ENCODE assay signal across 13 cellular contexts in genomic region chr1:147665521-147665920, GRCh38. TPM values are rescaled to one million over a fixed set of nuclear protein-coding genes. Genes with fewer than 3 reads are reported as not detected.
DNase-seq lines count a peak whose midpoint lies in the region; ATAC-seq and TF ChIP-seq lines count a peak whose summit lies in the region.
"Had no signal": no experiment of that assay in that cellular context is flagged by ENCODE, and none has a peak within 500 bp of the region (broad histone marks: within the 10 kb centered on the region; RNA-seq: fewer than 3 reads in every experiment).

No MANE protein-coding gene starts in this region.

- H3K4me3 Mint-ChIP-seq in chondrocyte (ENCODE audit: unreplicated experiment): no peak overlapping the region
- no peak overlapping the region for H3K4me3 Mint-ChIP-seq in CD4-positive, alpha-beta memory T cell
- H3K4me3 Mint-ChIP-seq: activated CD8-positive, alpha-beta memory T cell treated with anti-CD3 and anti-CD28 coated beads, Interleukin-2, amount 10 ng/mL, durations not matched to agents 7 days and 5 days had no signal

- H3K9ac ChIP-seq in MM.1S (ENCODE audit: low read length): no peak overlapping the region

- TF ChIP-seq CTCF in MM.1S (IDR thresholded peaks at IDR 0.05; ENCODE audit: low read length) (peak; percentile 35), chondrocyte (IDR thresholded peaks at IDR 0.05) (peak; percentile 52), osteoblast (IDR thresholded peaks at IDR 0.05; ENCODE audit: extremely low read depth, low read depth, low read length) (peak; percentile 31), omental fat pad (IDR thresholded peaks at IDR 0.05) (no peak)

- intact Hi-C loops in CD4-positive, alpha-beta memory T cell (cut with micrococcal nuclease): no loop called here

- POLR2A ChIA-PET in CD4-positive, alpha-beta memory T cell (lab: Charles Lee; ENCODE audit: partially characterized antibody): no interaction called here

- no peak overlapping the region for H3K27ac Mint-ChIP-seq in chondrocyte (ENCODE audit: unreplicated experiment)
- no peak overlapping the region for H3K27ac Mint-ChIP-seq in CD4-positive, alpha-beta memory T cell
- H3K27ac Mint-ChIP-seq: activated CD8-positive, alpha-beta memory T cell treated with anti-CD3 and anti-CD28 coated beads, Interleukin-2, amount 10 ng/mL, durations not matched to agents 7 days and 5 days had no signal

- H3K4me1 ChIP-seq in MM.1S (ENCODE audit: low read length) (peaks cover 5% of the 10 kb centered on the region), osteoblast (ENCODE audit: insufficient read depth, low read length) (peaks cover 7% of the 10 kb centered on the region)
- H3K4me1 ChIP-seq in CD4-positive, alpha-beta memory T cell (ENCODE audit: insufficient read depth, low read length): peaks cover 10% of the 10 kb centered on the region

- H3K27ac ChIP-seq in MM.1S (ENCODE audit: low read length): no peak overlapping the region
- no peak overlapping the region for H3K27ac ChIP-seq in osteoblast (ENCODE audit: low read depth, low read length)
- no peak overlapping the region for H3K27ac ChIP-seq in CD4-positive, alpha-beta memory T cell (ENCODE audit: low read depth, low read length)
- H3K27ac ChIP-seq: skin epidermis had no signal

- no peak overlapping the region for H3K4me2 ChIP-seq in MM.1S (ENCODE audit: low read depth, low read length)
- H3K4me2 ChIP-seq in osteoblast (ENCODE audit: insufficient read depth, low read length): no peak overlapping the region

- no peaks in the 10 kb centered on the region for H3K36me3 ChIP-seq in MM.1S (replicated peaks; ENCODE audit: insufficient read depth, low read length)
- no peaks in the 10 kb centered on the region for H3K36me3 ChIP-seq in osteoblast (ENCODE audit: insufficient read depth, low read length)
- no peaks in the 10 kb centered on the region for H3K36me3 ChIP-seq in CD4-positive, alpha-beta memory T cell (ENCODE audit: insufficient read depth, low read length)

- H3K4me3 ChIP-seq in MM.1S (ENCODE audit: low read length) (no peak overlapping the region), osteoblast (ENCODE audit: insufficient read depth, low read length) (no peak overlapping the region)
- H3K4me3 ChIP-seq in CD4-positive, alpha-beta memory T cell (ENCODE audit: low read length in 2 of 2): no peak overlapping the region
- H3K4me3 ChIP-seq: skin epidermis had no signal

- H3K79me2 ChIP-seq in MM.1S (ENCODE audit: low read length): peaks cover 16% of the 10 kb centered on the region
- peaks cover 6% of the 10 kb centered on the region for H3K79me2 ChIP-seq in osteoblast (ENCODE audit: insufficient read depth, low read length)

- H3K9me2 ChIP-seq in MM.1S (replicated peaks; ENCODE audit: insufficient read depth, low read length): no peaks in the 10 kb centered on the region

- H3K9me3 ChIP-seq in MM.1S (replicated peaks; ENCODE audit: insufficient read depth, low read length) (no peaks in the 10 kb centered on the region), osteoblast (ENCODE audit: low read depth, low read length) (no peaks in the 10 kb centered on the region)
- no peaks in the 10 kb centered on the region for H3K9me3 ChIP-seq in CD4-positive, alpha-beta memory T cell (ENCODE audit: control insufficient read depth in 1 of 2, low read length in 2 of 2)

- H3K27me3 ChIP-seq in MM.1S (replicated peaks; ENCODE audit: insufficient read depth, low read length): no peaks in the 10 kb centered on the region
- no peaks in the 10 kb centered on the region for H3K27me3 ChIP-seq in osteoblast (ENCODE audit: insufficient read depth, low read length)
- no peaks in the 10 kb centered on the region for H3K27me3 ChIP-seq in CD4-positive, alpha-beta memory T cell (ENCODE audit: insufficient read depth, low read length)

- peaks cover 15% of the 10 kb centered on the region for H3F3A ChIP-seq in MM.1S (ENCODE audit: insufficient read depth, low read length)

- peaks cover 6% of the 10 kb centered on the region for H3K36me3 Mint-ChIP-seq in chondrocyte (ENCODE audit: low read depth)
- peaks cover 11 to 14% of the 10 kb centered on the region in 2 donors for H3K36me3 Mint-ChIP-seq in CD4-positive, alpha-beta memory T cell

- CTCF ChIA-PET in CD4-positive, alpha-beta memory T cell (lab: Charles Lee; ENCODE audit: partially characterized antibody): interaction anchor here (1.3 to 1.9 kb wide), 5 partner anchors 13 to 36 kb away, joined by 3 to 7 read pairs (median 5); no protein-coding TSS in a partner anchor

- H3K27me3 Mint-ChIP-seq in chondrocyte (ENCODE audit: low read depth): no peaks in the 10 kb centered on the region
- H3K27me3 Mint-ChIP-seq in CD4-positive, alpha-beta memory T cell: no peaks in the 10 kb centered on the region
- H3K27me3 Mint-ChIP-seq: activated CD8-positive, alpha-beta memory T cell treated with anti-CD3 and anti-CD28 coated beads, Interleukin-2, amount 10 ng/mL, durations not matched to agents 7 days and 5 days had no signal

- no peak for ATAC-seq in omental fat pad (ENCODE audit: low FRiP score)
- ATAC-seq: activated CD8-positive, alpha-beta memory T cell treated with anti-CD3 and anti-CD28 coated beads, Interleukin-2, amount 10 ng/mL, durations not matched to agents 7 days and 5 days had no signal

- H2AFZ ChIP-seq in MM.1S (ENCODE audit: low read length): no peak overlapping the region
- no peak overlapping the region for H2AFZ ChIP-seq in osteoblast (ENCODE audit: low read length)

- H3K9me3 Mint-ChIP-seq in chondrocyte (ENCODE audit: low read depth): peaks cover 14% of the 10 kb centered on the region
- peaks cover 0 to 3% (median 0%) of the 10 kb centered on the region in 8 donors for H3K9me3 Mint-ChIP-seq in CD4-positive, alpha-beta memory T cell

- H3K4me1 Mint-ChIP-seq in chondrocyte (ENCODE audit: low read depth): peaks cover 25% of the 10 kb centered on the region
- peaks cover 15 to 46% (median 27%) of the 10 kb centered on the region in 4 donors for H3K4me1 Mint-ChIP-seq in CD4-positive, alpha-beta memory T cell

- DNase-seq in NCI-H510A treated with DMSO at 0.1 percent for 48 hours (lab: John Stamatoyannopoulos, UW) (peak; percentile 7), NCI-H510A (lab: John Stamatoyannopoulos, UW) (no peak), MM.1S (no peak), chondrocyte (ENCODE audit: low spot score) (no peak), osteoblast (ENCODE audit: insufficient read length, low spot score, missing footprints) (peak; percentile 77), omental fat pad (ENCODE audit: low spot score) (no peak), hepatic stellate cell (ENCODE audit: low spot score) (no peak)
- no peak for DNase-seq in CD4-positive, alpha-beta memory T cell
- DNase-seq: ACHN; activated CD8-positive, alpha-beta memory T cell treated with anti-CD3 and anti-CD28 coated beads, Interleukin-2, amount 10 ng/mL, durations not matched to agents 7 days and 5 days; NCI-H524 treated with DMSO at 0.1 percent for 48 hours; stimulated activated CD8-positive, alpha-beta memory T cell treated with anti-CD3 and anti-CD28 coated beads, Interleukin-4, amount 100 ng/mL, for 48 hours had no signal

- no peaks in the 10 kb centered on the region for H4K20me1 ChIP-seq in MM.1S (ENCODE audit: insufficient read depth, low read length)
- peaks cover 3% of the 10 kb centered on the region for H4K20me1 ChIP-seq in osteoblast (ENCODE audit: insufficient read depth, low read length)

RNA-seq across cellular contexts. Expression of gene ACP6, which starts 4.8 kb away (rescaled TPM):
- total RNA-seq in chondrocyte (7.2 to 10.8 TPM (median 9.6 TPM) in 3 replicates), osteoblast (6.9 and 9.1 TPM in 2 replicates), omental fat pad (10 to 100 TPM in 1 of 4 donors, 1 to 10 TPM in 3; 2.3 to 15.1 (median 5.9) TPM)
- total RNA-seq in CD4-positive, alpha-beta memory T cell: 10 to 100 TPM; 22.0 to 22.7 TPM
- polyA plus RNA-seq in CD4-positive, alpha-beta memory T cell: 10 to 100 TPM; 15.4 to 18.3 TPM

Comparison
In these comparisons a context has a peak if more than half of its experiments do, and no peak if none do; other contexts are left out.
1. DNase-seq: peak in NCI-H510A treated with DMSO at 0.1 percent for 48 hours (single experiment) and osteoblast (single experiment); none in NCI-H510A (single experiment), MM.1S (single experiment), chondrocyte (single experiment), omental fat pad (single experiment), hepatic stellate cell (single experiment) and CD4-positive, alpha-beta memory T cell (0 of 5).
2. CTCF ChIP-seq: peak in MM.1S (single experiment), chondrocyte (single experiment) and osteoblast (single experiment); none in omental fat pad (0 of 3).